13 cellular contexts compared by ENCODE assay signal in the genomic region with DNA sequence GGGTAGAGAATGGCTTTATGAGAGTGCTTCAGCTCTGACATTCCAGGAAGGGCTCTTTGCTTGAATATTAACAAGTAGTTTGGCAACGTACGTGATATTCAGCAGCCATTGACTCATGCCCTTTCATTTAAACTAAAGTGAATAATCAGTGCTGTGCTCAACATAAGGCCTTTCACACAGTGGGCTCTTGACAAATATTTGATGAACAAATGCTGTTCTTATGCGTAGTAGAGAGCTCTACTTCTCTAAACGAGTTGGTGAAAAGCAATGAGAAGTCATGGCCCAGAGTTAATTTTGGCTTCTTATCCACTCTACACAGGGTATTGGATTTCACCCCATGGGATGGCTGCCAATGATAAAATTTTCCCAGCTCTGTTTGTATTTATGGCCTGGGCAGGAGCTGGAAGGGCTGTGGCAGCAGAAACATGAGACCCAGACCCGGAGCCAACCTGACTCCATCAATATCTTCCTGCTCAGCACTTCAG.
DNase-seq lines count a peak whose midpoint lies in the region; ATAC-seq, FAIRE-seq and TF ChIP-seq lines count a peak whose summit lies in the region.
"Had no signal": no experiment of that assay in that cellular context is flagged by ENCODE, and none has a peak within 500 bp of the region (broad histone marks: within the 10 kb centered on the region; RNA-seq: fewer than 3 reads in every experiment).

No MANE protein-coding gene starts in this region.

- TF ChIP-seq EP300 in A549 (IDR thresholded peaks at IDR 0.05): no peak

- H3K27ac Mint-ChIP-seq in CD8-positive, alpha-beta T cell: no peak overlapping the region
- H3K27ac Mint-ChIP-seq: stimulated activated naive CD8-positive, alpha-beta T cell treated with anti-CD3 and anti-CD28 coated beads, Interleukin-15, amount 100 ng/mL, for 72 hours had no signal

- intact Hi-C loops in right cardiac atrium (cut with DNase I): no loop called here
- intact Hi-C loops in CD8-positive, alpha-beta T cell (cut with DNase I, micrococcal nuclease): no loop called here

- FAIRE-seq in A549 (lab: Jason Lieb, UNC) (peak; percentile 43), urothelium cell line (lab: Jason Lieb, UNC) (no peak)
- FAIRE-seq: GM18507 had no signal

- H3K4me1 Mint-ChIP-seq in CD8-positive, alpha-beta T cell (ENCODE audit: low read depth): no peaks in the 10 kb centered on the region
- H3K4me1 Mint-ChIP-seq: stimulated activated naive CD8-positive, alpha-beta T cell treated with anti-CD3 and anti-CD28 coated beads, Interleukin-15, amount 100 ng/mL, for 72 hours had no signal

- H3K4me3 ChIP-seq in A549 (no peak overlapping the region), LNCaP clone FGC (ENCODE audit: low read depth, low read length) (no peak overlapping the region), SJCRH30 (no peak overlapping the region), right cardiac atrium (ENCODE audit: low read length) (no peak overlapping the region)
- H3K4me3 ChIP-seq in CD8-positive, alpha-beta T cell (ENCODE audit: low read depth, low read length): no peak overlapping the region
- H3K4me3 ChIP-seq: skin epidermis had no signal

- no peak for TF ChIP-seq CTCF in A549 (IDR thresholded peaks at IDR 0.05)
- no peak for TF ChIP-seq CTCF in LNCaP clone FGC (IDR thresholded peaks at IDR 0.05; ENCODE audit: control insufficient read depth, extremely low read depth, insufficient read depth)
- TF ChIP-seq CTCF in CD8-positive, alpha-beta T cell (IDR thresholded peaks at IDR 0.05): no peak

- no peaks in the 10 kb centered on the region for H3K27me3 Mint-ChIP-seq in CD8-positive, alpha-beta T cell (ENCODE audit: low read depth)
- H3K27me3 Mint-ChIP-seq: stimulated activated naive CD8-positive, alpha-beta T cell treated with anti-CD3 and anti-CD28 coated beads, Interleukin-15, amount 100 ng/mL, for 72 hours had no signal

- H3K36me3 Mint-ChIP-seq in CD8-positive, alpha-beta T cell: no peaks in the 10 kb centered on the region

- CTCF ChIA-PET in A549 (lab: Yijun Ruan, JAX): no interaction called here
- CTCF ChIA-PET in CD8-positive, alpha-beta T cell (lab: Charles Lee): no interaction called here

- no peaks in the 10 kb centered on the region for H3K36me3 ChIP-seq in SJCRH30
- H3K36me3 ChIP-seq in CD8-positive, alpha-beta T cell (ENCODE audit: insufficient read depth, low read length): no peaks in the 10 kb centered on the region

- peak in 1 of 2 experiments; percentile 49 for DNase-seq in A549 (ENCODE audit: low read depth in 1 of 2, low spot score in 1 of 2)
- DNase-seq in LNCaP clone FGC (ENCODE audit: low read depth): peak; percentile 38
- peak; percentile 43 to 75 for DNase-seq in SJCRH30
- DNase-seq in right cardiac atrium: peak in 2 of 3 donors; percentile 15 to 30
- DNase-seq in CD8-positive, alpha-beta T cell: no peak
- no peak for DNase-seq in Ammon's horn (ENCODE audit: low spot score)
- DNase-seq in HUDEP-2 (lab: John Stamatoyannopoulos, UW; ENCODE audit: unreplicated experiment in 76 of 76): no peak
- DNase-seq in urothelium cell line (ENCODE audit: low spot score): no peak
- DNase-seq: activated effector memory CD4-positive, alpha-beta T cell treated with anti-CD3 and anti-CD28 coated beads, Interleukin-2, amount 50 U/mL, for 16 hours; head of caudate nucleus; stimulated activated naive CD8-positive, alpha-beta T cell treated with anti-CD3 and anti-CD28 coated beads, Interleukin-15, amount 100 ng/mL, for 72 hours had no signal

- peak overlapping the region; percentile 52 for H3K4me2 ChIP-seq in A549

- TF ChIP-seq RAD21 in A549 (conservative IDR thresholded peaks at IDR 0.05 in 1 of 2, IDR thresholded peaks at IDR 0.05 in 1 of 2): 0 out of 5 replicates have a peak, but pooled peaks of 1 of the 2 experiments have one; percentile 16

- H3K27me3 ChIP-seq in SJCRH30 (no peaks in the 10 kb centered on the region), right cardiac atrium (ENCODE audit: control insufficient read depth, insufficient read depth) (no peaks in the 10 kb centered on the region)
- H3K27me3 ChIP-seq in CD8-positive, alpha-beta T cell (ENCODE audit: insufficient read depth, low read length): no peaks in the 10 kb centered on the region

- H3K27ac ChIP-seq in A549 (peak overlapping the region; percentile 49 to 56; a peak in 5 of 6 replicates), SJCRH30 (no peak overlapping the region), right cardiac atrium (ENCODE audit: low read length) (no peak overlapping the region)
- H3K27ac ChIP-seq in CD8-positive, alpha-beta T cell (ENCODE audit: low read depth, low read length): no peak overlapping the region
- H3K27ac ChIP-seq: skin epidermis had no signal

- H3K9me3 Mint-ChIP-seq in CD8-positive, alpha-beta T cell: peaks cover 15% of the 10 kb centered on the region

- POLR2A ChIA-PET in A549 (lab: Yijun Ruan, JAX): no interaction called here
- POLR2A ChIA-PET in CD8-positive, alpha-beta T cell (lab: Charles Lee): no interaction called here

- 7% methylated on average over 5 of the region's 5 CpGs for WGBS in A549 (ENCODE audit: missing lambda C conversion rate)
- WGBS in right cardiac atrium: 19% methylated on average over 5 of the region's 5 CpGs

- TF ChIP-seq POLR2A in A549 (IDR thresholded peaks at IDR 0.05; ENCODE audit: low read length): no peak

- ATAC-seq in A549 (peak; percentile 81 to 89), right cardiac atrium (peak; percentile 77 to 95)
- no peak for ATAC-seq in CD8-positive, alpha-beta T cell
- ATAC-seq: stimulated activated naive CD8-positive, alpha-beta T cell treated with anti-CD3 and anti-CD28 coated beads, Interleukin-15, amount 100 ng/mL, for 72 hours had no signal

- H3K4me1 ChIP-seq in A549: peaks cover 10% of the 10 kb centered on the region; the same call in 2 of the 3 replicates
- peaks cover 2% of the 10 kb centered on the region for H3K4me1 ChIP-seq in SJCRH30
- no peaks in the 10 kb centered on the region for H3K4me1 ChIP-seq in right cardiac atrium (ENCODE audit: control insufficient read depth, insufficient read depth, low read length)
- H3K4me1 ChIP-seq in CD8-positive, alpha-beta T cell (ENCODE audit: insufficient read depth, low read length): no peaks in the 10 kb centered on the region

- no peak overlapping the region for H3K4me3 Mint-ChIP-seq in CD8-positive, alpha-beta T cell
- H3K4me3 Mint-ChIP-seq: stimulated activated naive CD8-positive, alpha-beta T cell treated with anti-CD3 and anti-CD28 coated beads, Interleukin-15, amount 100 ng/mL, for 72 hours had no signal

- H3K9me3 ChIP-seq in A549 (no peaks in the 10 kb centered on the region), SJCRH30 (replicated peaks) (no peaks in the 10 kb centered on the region), right cardiac atrium (ENCODE audit: control insufficient read depth, low read length) (no peaks in the 10 kb centered on the region)
- no peaks in the 10 kb centered on the region for H3K9me3 ChIP-seq in CD8-positive, alpha-beta T cell (ENCODE audit: low read length)

TF ChIP-seq in A549, 52 proteins besides CTCF, POLR2A, EP300 and RAD21:
- no peak for TF ChIP-seq EHF (CRISPR knock-in tag; IDR thresholded peaks at IDR 0.05)
- TF ChIP-seq KDM5A (IDR thresholded peaks at IDR 0.05): no peak
- no peak for TF ChIP-seq TP53 (CRISPR knock-in tag; IDR thresholded peaks at IDR 0.05)
- TF ChIP-seq JUN (IDR thresholded peaks at IDR 0.05): peak in 1 of 2 experiments; percentile 24; a peak in 1 of 5 replicates
- TF ChIP-seq MAFK (IDR thresholded peaks at IDR 0.05; ENCODE audit: partially characterized antibody): no peak
- no peak for TF ChIP-seq MAX (IDR thresholded peaks at IDR 0.05)
- 0 out of 2 replicates have a peak, but pooled peaks have one; percentile 31 for TF ChIP-seq JUNB (IDR thresholded peaks at IDR 0.05)
- TF ChIP-seq FOSL2 (IDR thresholded peaks at IDR 0.05): no peak
- peak; percentile 27; the same call in 1 of the 2 replicates for TF ChIP-seq FOSL2 (CRISPR knock-in tag; IDR thresholded peaks at IDR 0.05)
TF ChIP-seq in A549: peak in this region for 3.

Comparison
In these comparisons a context has a peak if more than half of its experiments do, and no peak if none do; other contexts are left out.
1. DNase-seq: peak in LNCaP clone FGC (single experiment), SJCRH30 (2 of 2) and right cardiac atrium (2 of 3); none in CD8-positive, alpha-beta T cell (0 of 7), Ammon's horn (single experiment), HUDEP-2 (0 of 76) and urothelium cell line (single experiment).
2. H3K27ac ChIP-seq: peak in A549 (2 of 2); none in SJCRH30 (single experiment), right cardiac atrium (single experiment) and CD8-positive, alpha-beta T cell (single experiment).